Comparison of ENCODE assay signal across 15 cellular contexts in genomic region chr15:62469478-62469873, GRCh38.
A peak's percentile ranks its signal among the peaks of the same experiment; 100 is the strongest.
DNase-seq lines count a peak whose midpoint lies in the region; ATAC-seq and TF ChIP-seq lines count a peak whose summit lies in the region.
"Had no signal": no experiment of that assay in that cellular context is flagged by ENCODE, and none has a peak within 500 bp of the region (broad histone marks: within the 10 kb centered on the region; RNA-seq: fewer than 3 reads in every experiment).

No MANE protein-coding gene starts in this region.

- no peak overlapping the region for H4K8ac ChIP-seq in H9 (replicated peaks; ENCODE audit: insufficient read length, low read depth, low read length)

- H3K79me2 ChIP-seq in H9 (ENCODE audit: insufficient read depth, low read length), result no peaks in the 10 kb centered on the region

- H3K23me2 ChIP-seq in H9 (ENCODE audit: insufficient read length, low read depth, low read length, poor library complexity, severe bottlenecking), result no peaks in the 10 kb centered on the region

- no peak overlapping the region for H2BK120ac ChIP-seq in H9 (ENCODE audit: low read depth, low read length, poor library complexity, severe bottlenecking)

- peaks cover 0 to 44% (median 12%) of the 10 kb centered on the region in 3 donors for H3K4me1 ChIP-seq in gastroesophageal sphincter
- peaks cover 19% of the 10 kb centered on the region for H3K4me1 ChIP-seq in H9 (ENCODE audit: insufficient read depth, low read length)
- H3K4me1 ChIP-seq: adrenal gland had no signal

- H3K36me3 ChIP-seq in gastroesophageal sphincter, result no peaks in the 10 kb centered on the region
- H3K36me3 ChIP-seq: adrenal gland, WERI-Rb-1 had no signal

- H3K27ac Mint-ChIP-seq in H9, result no peak overlapping the region
- H3K27ac Mint-ChIP-seq: natural killer cell treated with Interleukin-12 subunit alpha and Interleukin-12 subunit beta and Interleukin-15 and Interleukin-18, amount 100 ng/mL, for 72 hours had no signal

- H3K4me3 ChIP-seq in gastroesophageal sphincter, result no peak overlapping the region
- H3K4me3 ChIP-seq: adrenal gland had no signal

- H2BK20ac ChIP-seq in H9 (ENCODE audit: low read depth, low read length, poor library complexity, severe bottlenecking), result no peak overlapping the region

- no peak for TF ChIP-seq POLR2A in gastroesophageal sphincter (IDR thresholded peaks at IDR 0.05)

- H3K4ac ChIP-seq in H9 (ENCODE audit: low read depth, low read length), result no peak overlapping the region

- no peak overlapping the region for H2BK15ac ChIP-seq in H9 (ENCODE audit: low read depth, low read length)

- no peak overlapping the region for H3K18ac ChIP-seq in H9 (ENCODE audit: insufficient read length, low read depth, low read length)

- H2AFZ ChIP-seq in H9 (ENCODE audit: low read length), result no peak overlapping the region

- no peaks in the 10 kb centered on the region for H3K27me3 ChIP-seq in gastroesophageal sphincter
- no peaks in the 10 kb centered on the region for H3K27me3 ChIP-seq in H9 (ENCODE audit: insufficient read depth, low read length)
- H3K27me3 ChIP-seq: adrenal gland had no signal

- H2BK12ac ChIP-seq in H9 (ENCODE audit: insufficient read length, low read depth, low read length), result no peak overlapping the region

- H3K79me1 ChIP-seq in H9 (ENCODE audit: insufficient read depth, low read depth, low read length, poor library complexity, severe bottlenecking), result no peaks in the 10 kb centered on the region

- H3K9ac ChIP-seq in H9 (ENCODE audit: extremely low read depth, insufficient read length, low read length), result no peak overlapping the region

- H3K4me1 Mint-ChIP-seq in H9, result peaks cover 64 to 74% of the 10 kb centered on the region in 2 experiments

- H3T11ph ChIP-seq in H9 (ENCODE audit: low read length), result no peak overlapping the region

- no peak overlapping the region for H2AK5ac ChIP-seq in H9 (ENCODE audit: insufficient read length, low read length)

- H3K36me3 Mint-ChIP-seq in H9 (ENCODE audit: insufficient read depth in 1 of 3, low read depth in 3 of 3), result peaks cover 0 to 3% (median 0%) of the 10 kb centered on the region in 3 experiments; a peak in 2 of 7 replicates
- H3K36me3 Mint-ChIP-seq: natural killer cell treated with Interleukin-12 subunit alpha and Interleukin-12 subunit beta and Interleukin-15 and Interleukin-18, amount 100 ng/mL, for 72 hours had no signal

- no peak overlapping the region for H3K4me3 Mint-ChIP-seq in H9
- H3K4me3 Mint-ChIP-seq: natural killer cell treated with Interleukin-12 subunit alpha and Interleukin-12 subunit beta and Interleukin-15 and Interleukin-18, amount 100 ng/mL, for 72 hours had no signal

- no peaks in the 10 kb centered on the region for H3K9me3 ChIP-seq in gastroesophageal sphincter
- no peaks in the 10 kb centered on the region for H3K9me3 ChIP-seq in H9 (ENCODE audit: control insufficient read depth, low read depth, low read length)
- H3K9me3 ChIP-seq: adrenal gland had no signal

- H4K5ac ChIP-seq in H9 (ENCODE audit: insufficient read length, low read depth, low read length), result no peak overlapping the region

- no peak for TF ChIP-seq EP300 in gastroesophageal sphincter (IDR thresholded peaks at IDR 0.05)

- no peak overlapping the region for H3K14ac ChIP-seq in H9 (ENCODE audit: insufficient read depth, low read length)

- H2BK5ac ChIP-seq in H9 (ENCODE audit: insufficient read length, low read length), result no peak overlapping the region

- H3K4me2 ChIP-seq in H9 (ENCODE audit: insufficient read depth, insufficient read length, low read length), result no peak overlapping the region

- H3K9me3 Mint-ChIP-seq in H9, result no peaks in the 10 kb centered on the region
- H3K9me3 Mint-ChIP-seq: natural killer cell treated with Interleukin-12 subunit alpha and Interleukin-12 subunit beta and Interleukin-15 and Interleukin-18, amount 100 ng/mL, for 72 hours had no signal

- no peak overlapping the region for H4K91ac ChIP-seq in H9 (ENCODE audit: insufficient read length, low read depth, low read length)

- H3K27me3 Mint-ChIP-seq in H9 (ENCODE audit: low read depth), result no peaks in the 10 kb centered on the region

- H3K27ac ChIP-seq in gastroesophageal sphincter (peak overlapping the region in 3 of 4 donors; percentile 60 to 73 (median 72)), H9 (ENCODE audit: insufficient read length, low read depth, low read length) (no peak overlapping the region)
- H3K27ac ChIP-seq: WERI-Rb-1 had no signal

- intact Hi-C loops in Right ventricle myocardium superior (cut with DNase I) (no loop called here), Right ventricle myocardium inferior (cut with DNase I) (no loop called here), posterior vena cava (cut with DNase I) (loop anchor here in 1 of 2 donors (10.0 kb wide), 1 partner anchor 75 kb away; the partner anchor contains the start of gene TLN2)

- H3K23ac ChIP-seq in H9 (ENCODE audit: insufficient read length, low read depth, low read length), result no peak overlapping the region

- ATAC-seq in Right ventricle myocardium superior (ENCODE audit: poor library complexity), result peak; percentile 12
- ATAC-seq in Right ventricle myocardium inferior, result no peak
- ATAC-seq in gastroesophageal sphincter, result peak; percentile 44
- ATAC-seq in GM18907 (IDR thresholded peaks at IDR 0.05; ENCODE audit: unreplicated experiment), result no peak

- no peak for TF ChIP-seq CTCF in gastroesophageal sphincter (IDR thresholded peaks at IDR 0.05)
- no peak for TF ChIP-seq CTCF in H9 (conservative IDR thresholded peaks at IDR 0.05)

- H4K20me1 ChIP-seq in H9 (ENCODE audit: control insufficient read depth, insufficient read depth, insufficient read length), result no peaks in the 10 kb centered on the region

- H3K56ac ChIP-seq in H9 (ENCODE audit: insufficient read length, low read depth, low read length), result no peak overlapping the region

- DNase-seq in Right ventricle myocardium superior (no peak), Right ventricle myocardium inferior (ENCODE audit: missing footprints) (no peak), posterior vena cava (ENCODE audit: low spot score) (peak; percentile 35), NCI-H82 (lab: John Stamatoyannopoulos, UW) (no peak), H9 (no peak)
- DNase-seq in activated naive CD4-positive, alpha-beta T cell treated with anti-CD3 and anti-CD28 coated beads, Interleukin-2, amount 50 U/mL, for 16 hours, result no peak
- DNase-seq: activated CD8-positive, alpha-beta memory T cell treated with anti-CD3 and anti-CD28 coated beads, Interleukin-2, amount 50 U/mL, for 48 hours; DND-41; NCI-H345; stimulated activated naive CD4-positive, alpha-beta T cell treated with Interleukin-2 at 50 U/mL for 16 hours; WERI-Rb-1 had no signal

Comparison
In these comparisons a context has a peak if more than half of its experiments do, and no peak if none do; other contexts are left out.
1. ATAC-seq: peak in Right ventricle myocardium superior (single experiment) and gastroesophageal sphincter (single experiment); none in Right ventricle myocardium inferior (single experiment) and GM18907 (single experiment).